In genomic region chr11:134413334-134414035, GRCh38 we compare ENCODE assay signal across 17 cellular contexts.
DNase-seq lines count a peak whose midpoint lies in the region; ATAC-seq and TF ChIP-seq lines count a peak whose summit lies in the region.
"Had no signal": no experiment of that assay in that cellular context is flagged by ENCODE, and none has a peak within 500 bp of the region (broad histone marks: within the 10 kb centered on the region; RNA-seq: fewer than 3 reads in every experiment).

No MANE protein-coding gene starts in this region.

- in situ Hi-C loops in KBM-7 (cut with MboI; ENCODE audit: low pct_unique_long_range_greater_than_20kb, low sequenced_read_pairs): no loop called here

- DNase-seq in T-helper 2 cell treated with Interferon-gamma antibody and Interleukin-4, amounts not matched to agents 5 μg/mL and 100 μg/mL, for 36 hours (ENCODE audit: low spot score): no peak
- DNase-seq in T-helper 2 cell (no peak), pons (ENCODE audit: low spot score) (peak; percentile 41), KBM-7 (no peak)
- DNase-seq: amniotic stem cell, DMS 273 treated with DMSO at 0.1 percent for 48 hours, foreskin melanocyte, GOT3, NCI-H1048, NCI-H510A had no signal

- no peaks in the 10 kb centered on the region for H3K9me3 Mint-ChIP-seq in T-helper 2 cell treated with Interferon-gamma antibody and Interleukin-4, amounts not matched to agents 5 μg/mL and 100 μg/mL, for 36 hours
- H3K9me3 Mint-ChIP-seq: activated CD8-positive, alpha-beta T cell treated with anti-CD3 and anti-CD28 coated beads for 36 hours had no signal

- no peak for TF ChIP-seq CTCF in VCaP (conservative IDR thresholded peaks at IDR 0.05)

- peaks cover 28% of the 10 kb centered on the region for H3K27me3 ChIP-seq in iPS-15b (ENCODE audit: control insufficient read depth, insufficient read depth, low read length)
- H3K27me3 ChIP-seq: ovary had no signal

- H3K27me3 Mint-ChIP-seq in T-helper 2 cell treated with Interferon-gamma antibody and Interleukin-4, amounts not matched to agents 5 μg/mL and 100 μg/mL, for 36 hours (ENCODE audit: low read depth): peaks cover 61% of the 10 kb centered on the region

- no peak overlapping the region for H3K27ac Mint-ChIP-seq in T-helper 2 cell treated with Interferon-gamma antibody and Interleukin-4, amounts not matched to agents 5 μg/mL and 100 μg/mL, for 36 hours
- H3K27ac Mint-ChIP-seq: activated CD8-positive, alpha-beta T cell treated with anti-CD3 and anti-CD28 coated beads for 36 hours had no signal

- peaks cover 7% of the 10 kb centered on the region for H3K4me1 Mint-ChIP-seq in T-helper 2 cell treated with Interferon-gamma antibody and Interleukin-4, amounts not matched to agents 5 μg/mL and 100 μg/mL, for 36 hours (ENCODE audit: low read depth)

- peak overlapping the region; percentile 91 for H3K27ac ChIP-seq in VCaP
- H3K27ac ChIP-seq: ovary, Peyer's patch had no signal

- H3K4me3 Mint-ChIP-seq in T-helper 2 cell treated with Interferon-gamma antibody and Interleukin-4, amounts not matched to agents 5 μg/mL and 100 μg/mL, for 36 hours: peak overlapping the region; percentile 59

- H3K36me3 ChIP-seq in iPS-15b (ENCODE audit: control insufficient read depth, insufficient read depth, low read length): no peaks in the 10 kb centered on the region
- H3K36me3 ChIP-seq: ovary, Peyer's patch had no signal

- no peaks in the 10 kb centered on the region for H3K9me3 ChIP-seq in iPS-15b (ENCODE audit: control insufficient read depth, insufficient read depth, low read length)
- H3K9me3 ChIP-seq: ovary, Peyer's patch had no signal

- peaks cover 21% of the 10 kb centered on the region for H3K4me1 ChIP-seq in iPS-15b (ENCODE audit: control insufficient read depth, insufficient read depth, low read length)

- H3K36me3 Mint-ChIP-seq in T-helper 2 cell treated with Interferon-gamma antibody and Interleukin-4, amounts not matched to agents 5 μg/mL and 100 μg/mL, for 36 hours (ENCODE audit: low read depth): no peaks in the 10 kb centered on the region

- ATAC-seq in GM18520 (IDR thresholded peaks at IDR 0.05; ENCODE audit: unreplicated experiment) (no peak), GM18502 (IDR thresholded peaks at IDR 0.05; ENCODE audit: poor library complexity, unreplicated experiment) (no peak)

- H3K9ac ChIP-seq in iPS-15b (ENCODE audit: low read depth, low read length): no peak overlapping the region

- peak overlapping the region; percentile 69 for H3K4me3 ChIP-seq in iPS-15b (ENCODE audit: low read depth, low read length)
